ENCODE assay signal across 9 cellular contexts in genomic region chr5:132224721-132225120, GRCh38. TPM values are rescaled to one million over a fixed set of nuclear protein-coding genes. Genes with fewer than 3 reads are reported as not detected.
DNase-seq lines count a peak whose midpoint lies in the region; ATAC-seq and TF ChIP-seq lines count a peak whose summit lies in the region.
"Had no signal": no experiment of that assay in that cellular context is flagged by ENCODE, and none has a peak within 500 bp of the region (broad histone marks: within the 10 kb centered on the region; RNA-seq: fewer than 3 reads in every experiment).

No MANE protein-coding gene starts in this region.

- DNase-seq in AG20443 (ENCODE audit: low spot score) (peak; percentile 38), RWPE1 (ENCODE audit: low spot score) (no peak), fibroblast of the aortic adventitia (ENCODE audit: low read depth) (no peak), sciatic nerve (ENCODE audit: low spot score) (peak; percentile 32), COR-L47 (lab: John Stamatoyannopoulos, UW) (no peak), superior temporal gyrus (ENCODE audit: extremely low spot score) (no peak), HuH-7 (ENCODE audit: low spot score) (no peak)

- TF ChIP-seq CTCF in RWPE1 (conservative IDR thresholded peaks at IDR 0.05; ENCODE audit: low read depth) (no peak), fibroblast of the aortic adventitia (IDR thresholded peaks at IDR 0.05; ENCODE audit: insufficient read depth, low read length) (no peak)

- CTCF ChIA-PET in RWPE1 (lab: Yijun Ruan, JAX): interaction anchor here (0.6 to 1.8 kb wide), 7 partner anchors 13 to 610 kb away, joined by 3 to 9 read pairs (median 3); no protein-coding TSS in a partner anchor

- intact Hi-C loops in sciatic nerve (cut with DNase I): no loop called here

- H3K27ac ChIP-seq in RWPE1: peak overlapping the region; percentile 96

- POLR2A ChIA-PET in RWPE1 (lab: Yijun Ruan, JAX; ENCODE audit: low non-redundant PET): interaction anchor here (0.6 to 1.1 kb wide), 2 partner anchors 69 to 1951 kb away, joined by 3 read pairs; partner anchors contain the start of gene SLC22A4

- ATAC-seq in sciatic nerve (no peak), GM18868 (IDR thresholded peaks at IDR 0.05; ENCODE audit: unreplicated experiment) (no peak)

- peak overlapping the region; percentile 14 for H3K4me3 ChIP-seq in fibroblast of the aortic adventitia (ENCODE audit: low read depth, low read length)

RNA-seq across cellular contexts. Expression of gene P4HA2, which starts 2.9 kb away (rescaled TPM):
- total RNA-seq in fibroblast of the aortic adventitia (ENCODE audit: low replicate concordance) (104 and 293 TPM in 2 replicates), sciatic nerve (26.9 TPM)

RNA-seq across cellular contexts. Expression of gene PDLIM4, which starts 32.8 kb away (rescaled TPM):
- 37.3 and 41.8 TPM in 2 replicates for total RNA-seq in fibroblast of the aortic adventitia (ENCODE audit: low replicate concordance)
- 50.2 TPM for total RNA-seq in sciatic nerve
- total RNA-seq: CD4-positive, alpha-beta memory T cell had no signal

Comparison
In these comparisons a context has a peak if more than half of its experiments do, and no peak if none do; other contexts are left out.
1. DNase-seq: peak in AG20443 (single experiment) and sciatic nerve (single experiment); none in RWPE1 (single experiment), fibroblast of the aortic adventitia (single experiment), COR-L47 (single experiment), superior temporal gyrus (single experiment) and HuH-7 (single experiment).